23 cellular contexts compared by ENCODE assay signal in the genomic region with DNA sequence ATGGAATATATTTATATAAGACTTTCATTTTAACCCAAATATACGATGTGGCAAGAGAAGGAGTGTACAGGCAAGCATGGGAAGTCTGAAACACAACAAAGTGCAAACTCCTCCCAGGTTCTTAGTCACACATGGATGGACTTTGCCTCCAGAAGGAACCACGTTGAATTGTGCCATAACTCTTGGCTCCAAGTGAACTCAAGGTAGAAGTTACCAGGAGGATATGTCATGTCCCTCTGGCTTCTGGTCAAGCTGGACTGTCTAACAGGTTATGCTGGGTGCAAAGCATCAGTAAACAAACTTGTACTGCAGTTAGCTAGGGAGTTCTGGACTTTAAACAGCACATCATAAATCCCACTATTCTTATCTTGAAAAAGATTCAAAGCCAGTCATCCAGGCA.
"Had no signal": no experiment of that assay in that cellular context is flagged by ENCODE, and none has a peak within 500 bp of the region (broad histone marks: within the 10 kb centered on the region; RNA-seq: fewer than 3 reads in every experiment).

No MANE protein-coding gene starts in this region.

- ATAC-seq: HepG2, Panc1, PC-3, Right ventricle myocardium inferior had no signal

- H3K27ac ChIP-seq: SJSA1, SK-N-MC had no signal

- H3K27me3 ChIP-seq: SJSA1 had no signal

- H3K9me3 ChIP-seq: SJSA1 had no signal

- H3K4me3 ChIP-seq: SJSA1, SK-N-MC had no signal

- H3K4me1 ChIP-seq: SJSA1 had no signal

- DNase-seq: IMR-90, Karpas-422, KG1, MM.1S, NCI-H1092 treated with DMSO at 0.1 percent for 48 hours, NCI-H1436, NCI-H187, NCI-H2029, NCI-H2081 treated with DMSO at 0.1 percent for 48 hours, NCI-H2171, NCI-H226, NCI-H446, NCI-H510A, NCI-H524 treated with DMSO at 0.1 percent for 48 hours, NCI-H69, NCI-H774, PC-3, SHP77 treated with DMSO at 0.1 percent for 48 hours had no signal

- H3K36me3 ChIP-seq: SJSA1 had no signal
